In genomic region chr11:73367482-73368024, GRCh38 we compare ENCODE assay signal across 1 cellular context.
TF ChIP-seq lines count a peak whose summit lies in the region.

No MANE protein-coding gene starts in this region.

TF ChIP-seq in GM12878, 131 proteins besides CTCF, POLR2A, EP300 and RAD21 (continued from another document):
- TF ChIP-seq ZNF687 (IDR thresholded peaks at IDR 0.05) (no peak), ATF3 (IDR thresholded peaks at IDR 0.05; ENCODE audit: borderline replicate concordance, extremely low read depth, low read depth, low read length) (no peak), YY1 (IDR thresholded peaks at IDR 0.05; ENCODE audit: low read depth, low read length) (0 out of 2 replicates have a peak, but pooled peaks have one; percentile 8)
